Comparison of ENCODE assay signal across 2 cellular contexts in genomic region chr15:79034284-79034683, GRCh38.
TF ChIP-seq lines count a peak whose summit lies in the region.

No MANE protein-coding gene starts in this region.

TF ChIP-seq in HEK293, 187 proteins besides CTCF, POLR2A, EP300 and RAD21 (continued from another document):
- TF ChIP-seq ZNF146 (tag by site-specific recombination; IDR thresholded peaks at IDR 0.05) (0 out of 2 replicates have a peak, but pooled peaks have one; percentile 39), PATZ1 (tag by site-specific recombination; IDR thresholded peaks at IDR 0.05) (no peak)

TF ChIP-seq in K562, 482 proteins besides CTCF, POLR2A, EP300 and RAD21 (continued from another document):
- TF ChIP-seq ZNF146 (CRISPR knock-in tag; IDR thresholded peaks at IDR 0.05; ENCODE audit: unreplicated experiment), result peak; percentile 84
